In the genomic region with DNA sequence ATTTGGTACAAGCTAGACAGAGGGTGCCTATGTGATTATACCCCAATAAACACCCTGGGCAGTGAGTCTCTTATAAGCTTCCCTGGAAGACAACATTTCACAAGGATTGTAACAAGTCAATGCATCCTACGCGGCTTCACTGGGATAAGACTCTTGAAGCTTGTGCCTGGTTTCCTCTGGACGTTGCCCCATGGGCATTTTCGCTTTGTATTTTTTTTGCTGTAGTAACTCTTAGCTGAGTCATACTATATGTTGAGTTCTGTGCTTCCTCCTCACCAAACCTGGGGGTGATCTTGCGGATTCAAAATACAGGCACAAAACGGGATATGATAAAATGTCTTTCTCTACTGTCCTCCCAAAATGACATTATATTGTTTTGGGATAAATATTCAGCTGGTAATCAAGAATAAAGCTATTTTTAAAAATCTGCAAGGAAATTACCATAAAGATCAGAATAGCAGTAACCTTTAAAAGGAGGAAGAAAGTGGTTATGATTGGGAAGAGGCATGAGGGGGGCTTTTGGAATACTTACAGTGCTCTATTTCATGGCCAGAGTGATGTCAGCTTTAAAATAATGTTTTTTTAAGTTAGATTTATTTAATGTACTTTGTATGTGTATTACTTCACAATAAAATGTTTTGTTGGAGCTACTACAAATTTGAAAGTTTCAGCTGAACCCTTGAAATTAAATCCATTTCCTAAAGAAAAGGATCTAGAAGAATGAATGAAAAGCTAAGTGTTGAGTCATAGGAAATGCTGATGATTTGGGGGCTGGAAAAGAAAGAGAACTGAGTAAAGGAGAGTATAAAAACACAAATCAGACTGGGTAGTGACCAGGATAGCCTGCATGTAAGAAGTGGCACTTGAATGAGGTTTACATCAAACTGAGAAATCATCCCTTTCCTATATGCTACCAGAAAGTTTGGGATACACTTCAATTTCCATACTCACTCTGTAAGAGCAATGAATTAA, we compare ENCODE assay signal across 13 cellular contexts. TPM values are rescaled to one million over a fixed set of nuclear protein-coding genes. Genes with fewer than 3 reads are reported as not detected.
DNase-seq lines count a peak whose midpoint lies in the region; ATAC-seq and TF ChIP-seq lines count a peak whose summit lies in the region.
"Had no signal": no experiment of that assay in that cellular context is flagged by ENCODE, and none has a peak within 500 bp of the region (broad histone marks: within the 10 kb centered on the region; RNA-seq: fewer than 3 reads in every experiment).

No MANE protein-coding gene starts in this region.

- DNase-seq in AG20443 (ENCODE audit: low spot score) (peak; percentile 14), MV-4-11 (lab: John Stamatoyannopoulos, UW) (peak; percentile 87), colonic mucosa (no peak), mesenchymal stem cell (peak; percentile 86), MM.1S (no peak)
- no peak for DNase-seq in T-helper 2 cell treated with Interferon-gamma antibody and Interleukin-4, amounts not matched to agents 5 μg/mL and 100 μg/mL, for 36 hours (ENCODE audit: low spot score)
- DNase-seq: CD8-positive, alpha-beta T cell; right cardiac atrium; RPMI8226 had no signal

- H3K4me3 Mint-ChIP-seq in T-helper 2 cell treated with Interferon-gamma antibody and Interleukin-4, amounts not matched to agents 5 μg/mL and 100 μg/mL, for 36 hours, result no peak overlapping the region
- H3K4me3 Mint-ChIP-seq: CD8-positive, alpha-beta T cell had no signal

- H3K27ac ChIP-seq in colonic mucosa, result peak overlapping the region; percentile 23
- H3K27ac ChIP-seq in mesenchymal stem cell (ENCODE audit: low read length, poor library complexity, severe bottlenecking), result peak overlapping the region; percentile 98
- no peak overlapping the region for H3K27ac ChIP-seq in MM.1S (ENCODE audit: low read length)
- H3K27ac ChIP-seq: thoracic aorta had no signal

- H3K4me1 Mint-ChIP-seq in T-helper 2 cell treated with Interferon-gamma antibody and Interleukin-4, amounts not matched to agents 5 μg/mL and 100 μg/mL, for 36 hours (ENCODE audit: low read depth), result peaks cover 14% of the 10 kb centered on the region

- H3K27me3 ChIP-seq in colonic mucosa (no peaks in the 10 kb centered on the region), mesenchymal stem cell (ENCODE audit: control insufficient read depth in 1 of 2, insufficient read depth in 1 of 2, low read length in 2 of 2) (no peaks in the 10 kb centered on the region), MM.1S (replicated peaks; ENCODE audit: insufficient read depth, low read length) (no peaks in the 10 kb centered on the region)

- no peak overlapping the region for H2BK5ac ChIP-seq in mesenchymal stem cell (ENCODE audit: low read depth, low read length, poor library complexity, severe bottlenecking)

- H3K23ac ChIP-seq in mesenchymal stem cell (ENCODE audit: low read length in 2 of 2), result no peak overlapping the region

- no peaks in the 10 kb centered on the region for H3K27me3 Mint-ChIP-seq in T-helper 2 cell treated with Interferon-gamma antibody and Interleukin-4, amounts not matched to agents 5 μg/mL and 100 μg/mL, for 36 hours (ENCODE audit: low read depth)

- ATAC-seq in GM21381 (IDR thresholded peaks at IDR 0.05; ENCODE audit: unreplicated experiment) (no peak), HG02938 (IDR thresholded peaks at IDR 0.05; ENCODE audit: unreplicated experiment) (no peak)
- ATAC-seq: CD8-positive, alpha-beta T cell had no signal

- no peak overlapping the region for H3K27ac Mint-ChIP-seq in T-helper 2 cell treated with Interferon-gamma antibody and Interleukin-4, amounts not matched to agents 5 μg/mL and 100 μg/mL, for 36 hours
- H3K27ac Mint-ChIP-seq: CD8-positive, alpha-beta T cell had no signal

- no peaks in the 10 kb centered on the region for H3K79me1 ChIP-seq in mesenchymal stem cell (replicated peaks; ENCODE audit: low read length, poor library complexity, severe bottlenecking)

- no peaks in the 10 kb centered on the region for H3K9me3 Mint-ChIP-seq in T-helper 2 cell treated with Interferon-gamma antibody and Interleukin-4, amounts not matched to agents 5 μg/mL and 100 μg/mL, for 36 hours
- H3K9me3 Mint-ChIP-seq: CD8-positive, alpha-beta T cell had no signal

- TF ChIP-seq CTCF in colonic mucosa (IDR thresholded peaks at IDR 0.05), result no peak
- TF ChIP-seq CTCF in MM.1S (IDR thresholded peaks at IDR 0.05; ENCODE audit: low read length), result no peak

- H3K9ac ChIP-seq in colonic mucosa (ENCODE audit: low read depth in 2 of 2, low read length in 2 of 2) (no peak overlapping the region), mesenchymal stem cell (ENCODE audit: low read length) (peak overlapping the region; percentile 30), MM.1S (ENCODE audit: low read length) (no peak overlapping the region)

- H2AFZ ChIP-seq in mesenchymal stem cell (ENCODE audit: low read depth, low read length) (no peak overlapping the region), MM.1S (ENCODE audit: low read length) (no peak overlapping the region)

- no peak overlapping the region for H3K18ac ChIP-seq in mesenchymal stem cell (ENCODE audit: low read depth in 1 of 2, low read length in 2 of 2)

- no peaks in the 10 kb centered on the region for H3K9me3 ChIP-seq in colonic mucosa
- no peaks in the 10 kb centered on the region for H3K9me3 ChIP-seq in mesenchymal stem cell (ENCODE audit: control insufficient read depth, low read length)
- no peaks in the 10 kb centered on the region for H3K9me3 ChIP-seq in MM.1S (replicated peaks; ENCODE audit: insufficient read depth, low read length)
- H3K9me3 ChIP-seq: thoracic aorta had no signal

- H2AK5ac ChIP-seq in mesenchymal stem cell (ENCODE audit: low read length, severe bottlenecking), result no peak overlapping the region

- intact Hi-C loops in colonic mucosa (cut with DNase I), result no loop called here

- H3K36me3 ChIP-seq in colonic mucosa, result no peaks in the 10 kb centered on the region
- H3K36me3 ChIP-seq in mesenchymal stem cell (ENCODE audit: control insufficient read depth in 1 of 2, insufficient read depth in 2 of 2, low read depth in 1 of 2, low read length in 2 of 2), result no peaks in the 10 kb centered on the region
- no peaks in the 10 kb centered on the region for H3K36me3 ChIP-seq in MM.1S (replicated peaks; ENCODE audit: insufficient read depth, low read length)
- H3K36me3 ChIP-seq: thoracic aorta had no signal

- no peak overlapping the region for H4K91ac ChIP-seq in mesenchymal stem cell (ENCODE audit: low read length)

- no peak overlapping the region for H2BK15ac ChIP-seq in mesenchymal stem cell (ENCODE audit: low read depth, poor library complexity, severe bottlenecking)

- no peaks in the 10 kb centered on the region for H4K20me1 ChIP-seq in MM.1S (ENCODE audit: insufficient read depth, low read length)

- WGBS in mesenchymal stem cell, result 39% methylated on average over 4 of the region's 6 CpGs

- peaks cover 92% of the 10 kb centered on the region for H3K79me2 ChIP-seq in MM.1S (ENCODE audit: low read length)

- H3K4me3 ChIP-seq in colonic mucosa (no peak overlapping the region), mesenchymal stem cell (ENCODE audit: insufficient read depth in 1 of 2, low read depth in 1 of 2, low read length in 2 of 2) (no peak overlapping the region), MM.1S (ENCODE audit: low read length) (no peak overlapping the region)
- H3K4me3 ChIP-seq: thoracic aorta had no signal

- no peaks in the 10 kb centered on the region for H3K9me2 ChIP-seq in MM.1S (replicated peaks; ENCODE audit: insufficient read depth, low read length)

- H3F3A ChIP-seq in MM.1S (ENCODE audit: insufficient read depth, low read length), result peaks cover under 1% of the 10 kb centered on the region; the same call in 1 of the 2 replicates

- H3K4me1 ChIP-seq in colonic mucosa, result peaks cover 3% of the 10 kb centered on the region
- H3K4me1 ChIP-seq in mesenchymal stem cell (ENCODE audit: control insufficient read depth, insufficient read depth, low read depth, low read length), result peaks cover 9% of the 10 kb centered on the region
- H3K4me1 ChIP-seq in MM.1S (ENCODE audit: low read length), result peaks cover 10% of the 10 kb centered on the region; the same call in 1 of the 2 replicates

- no peak overlapping the region for H3K4ac ChIP-seq in mesenchymal stem cell (ENCODE audit: low read depth in 1 of 2, low read length in 2 of 2)

- H3K4me2 ChIP-seq in mesenchymal stem cell (ENCODE audit: low read length, poor library complexity, severe bottlenecking) (peak overlapping the region; percentile 18), MM.1S (ENCODE audit: low read depth, low read length) (no peak overlapping the region)

- H3K14ac ChIP-seq in mesenchymal stem cell (ENCODE audit: low read length in 2 of 2), result no peak overlapping the region

- peaks cover 9% of the 10 kb centered on the region for H3K36me3 Mint-ChIP-seq in T-helper 2 cell treated with Interferon-gamma antibody and Interleukin-4, amounts not matched to agents 5 μg/mL and 100 μg/mL, for 36 hours (ENCODE audit: low read depth)

- no peak overlapping the region for H4K8ac ChIP-seq in mesenchymal stem cell (ENCODE audit: low read length)

- no peak overlapping the region for H2BK12ac ChIP-seq in mesenchymal stem cell (ENCODE audit: low read length in 2 of 2)

- no peak overlapping the region for H2BK120ac ChIP-seq in mesenchymal stem cell (ENCODE audit: low read depth, low read length)

RNA-seq across cellular contexts. Expression of gene BTBD7, which starts 14.7 kb away (rescaled TPM):
- total RNA-seq in colonic mucosa, result 10 to 100 TPM; 31.8 to 35.5 TPM
- 26.1 TPM for polyA plus RNA-seq in mesenchymal stem cell (2013, experiment 1 of 2)
- polyA plus RNA-seq in mesenchymal stem cell (2013, experiment 2 of 2), result 22.8 TPM

RNA-seq across cellular contexts. Expression of gene COX8C, which starts 28.9 kb away (rescaled TPM):
- total RNA-seq in colonic mucosa, result not detected
- not detected for polyA plus RNA-seq in mesenchymal stem cell (2013, experiment 1 of 2)
- not detected for polyA plus RNA-seq in mesenchymal stem cell (2013, experiment 2 of 2)
- total RNA-seq: CD8-positive, alpha-beta T cell; frontal cortex; thoracic aorta had no signal

Comparison
In these comparisons a context has a peak if more than half of its experiments do, and no peak if none do; other contexts are left out.
1. DNase-seq: peak in AG20443 (single experiment), MV-4-11 (single experiment) and mesenchymal stem cell (single experiment); none in colonic mucosa (single experiment), MM.1S (single experiment) and T-helper 2 cell treated with Interferon-gamma antibody and Interleukin-4, amounts not matched to agents 5 μg/mL and 100 μg/mL, for 36 hours (single experiment).